Comparison of ENCODE assay signal across 18 cellular contexts in the genomic region with DNA sequence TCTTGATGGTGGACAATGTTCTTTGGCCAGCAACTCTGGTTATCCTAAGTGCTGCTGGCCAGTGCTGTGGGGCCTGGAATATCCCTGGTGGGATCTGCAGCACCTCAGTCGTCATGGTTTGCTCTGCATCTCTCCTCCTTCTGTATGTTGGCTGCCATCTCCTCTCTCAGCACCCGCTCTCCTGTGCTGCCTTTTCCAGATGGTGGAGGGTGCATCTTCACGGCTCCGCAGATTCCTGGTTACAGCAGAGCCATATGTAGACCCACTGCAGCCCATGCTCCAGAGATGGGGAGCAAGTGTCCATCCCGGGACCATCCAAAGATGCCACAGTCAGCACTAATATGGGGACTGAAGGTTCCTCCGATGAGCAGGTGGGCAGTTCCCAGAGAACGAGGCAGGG.
A peak's percentile ranks its signal among the peaks of the same experiment; 100 is the strongest.
DNase-seq lines count a peak whose midpoint lies in the region; ATAC-seq, FAIRE-seq and TF ChIP-seq lines count a peak whose summit lies in the region.
"Had no signal": no experiment of that assay in that cellular context is flagged by ENCODE, and none has a peak within 500 bp of the region (broad histone marks: within the 10 kb centered on the region; RNA-seq: fewer than 3 reads in every experiment).

No MANE protein-coding gene starts in this region.

- TF ChIP-seq EP300 in A549 (IDR thresholded peaks at IDR 0.05): no peak
- no peak for TF ChIP-seq EP300 in K562 (IDR thresholded peaks at IDR 0.05; ENCODE audit: low read length)

- TF ChIP-seq POLR2A in A549 (IDR thresholded peaks at IDR 0.05; ENCODE audit: low read length) (no peak), K562 (conservative IDR thresholded peaks at IDR 0.05) (no peak)

- H3K27me3 ChIP-seq in BLaER1 (no peaks in the 10 kb centered on the region), K562 (ENCODE audit: control insufficient read depth in 2 of 2, insufficient read depth in 2 of 2, low read length in 2 of 2) (peaks cover 4 to 17% of the 10 kb centered on the region in 2 experiments; a peak in 4 of 5 replicates)

- H2AFZ ChIP-seq in K562 (ENCODE audit: low read depth, low read length): no peak overlapping the region
- H2AFZ ChIP-seq: GM23248 had no signal

- H3K36me3 ChIP-seq in BLaER1: no peaks in the 10 kb centered on the region
- H3K36me3 ChIP-seq in K562 (ENCODE audit: control insufficient read depth, insufficient read depth, low read length): no peaks in the 10 kb centered on the region

- no peaks in the 10 kb centered on the region for H3K9me1 ChIP-seq in K562 (ENCODE audit: control insufficient read depth, insufficient read depth, low read length)

- H3K27ac ChIP-seq in A549: no peak overlapping the region
- 0 out of 2 replicates have a peak overlapping the region, but pooled peaks have one; percentile 10 for H3K27ac ChIP-seq in BLaER1
- H3K27ac ChIP-seq in K562 (ENCODE audit: extremely low read depth, low read depth, low read length): no peak overlapping the region
- H3K27ac ChIP-seq: GM23248 had no signal

- FAIRE-seq in A549 (lab: Jason Lieb, UNC) (no peak), K562 (lab: Jason Lieb, UNC) (no peak)
- FAIRE-seq: G401.6, GM12892, H1 had no signal

- in situ Hi-C loops in K562 (cut with MboI): no loop called here

- no TSS peak for BruUV-seq in K562 (replicated peaks; lab: Mats Ljungman, UMichigan)

- H3K9ac ChIP-seq in BLaER1 (no peak overlapping the region), K562 (ENCODE audit: insufficient read depth in 1 of 2, low read depth in 2 of 2, low read length in 2 of 2) (no peak overlapping the region)
- H3K9ac ChIP-seq: GM23248 had no signal

- no peak for DNase-seq in A549 (ENCODE audit: low read depth in 1 of 2, low spot score in 1 of 2)
- no peak for DNase-seq in K562 (ENCODE audit: extremely low read depth in 1 of 4, low spot score in 3 of 4)
- DNase-seq in activated CD4-positive, alpha-beta T cell treated with anti-CD3 and anti-CD28 coated beads, Interleukin-2, amount 50 U/mL, for 1 hour: no peak
- no peak for DNase-seq in NCI-H2081 treated with DMSO at 0.1 percent for 48 hours (lab: John Stamatoyannopoulos, UW)
- DNase-seq: C1 segment of cervical spinal cord; Caco-2; CD4-positive, CD25-positive, alpha-beta regulatory T cell; CD8-positive, alpha-beta T cell; DMS153; DND-41; GM23248; H7; HCEC 1CT had no signal

- H3K4me1 ChIP-seq in A549 (no peaks in the 10 kb centered on the region), BLaER1 (peaks cover 19% of the 10 kb centered on the region), K562 (replicated peaks in 1 of 2; ENCODE audit: control insufficient read depth in 2 of 2, insufficient read depth in 2 of 2, low read length in 2 of 2) (no peaks in the 10 kb centered on the region)
- H3K4me1 ChIP-seq: Caco-2 had no signal

- ATAC-seq in A549 (no peak), K562 (peak; percentile 24; the same call in 2 of the 3 replicates), GM21390 (IDR thresholded peaks at IDR 0.05; ENCODE audit: unreplicated experiment) (no peak)
- ATAC-seq: CD8-positive, alpha-beta T cell had no signal

- intact Hi-C loops in K562 (cut with micrococcal nuclease): no loop called here

- no peak for TF ChIP-seq CTCF in A549 (IDR thresholded peaks at IDR 0.05)
- TF ChIP-seq CTCF in K562 (IDR thresholded peaks at IDR 0.05 in 2 of 3, conservative IDR thresholded peaks at IDR 0.05 in 1 of 3; ENCODE audit: insufficient read depth in 2 of 3, low read depth in 1 of 3, low read length in 3 of 3): no peak

- no peaks in the 10 kb centered on the region for H3K79me2 ChIP-seq in K562 (ENCODE audit: control insufficient read depth, insufficient read depth, low read length)

- no peaks in the 10 kb centered on the region for H3K9me3 ChIP-seq in A549
- peaks cover 18% of the 10 kb centered on the region for H3K9me3 ChIP-seq in BLaER1
- H3K9me3 ChIP-seq in K562 (replicated peaks; ENCODE audit: control insufficient read depth, insufficient read depth, low read depth, low read length): no peaks in the 10 kb centered on the region
- H3K9me3 ChIP-seq: Caco-2 had no signal

- POLR2A ChIA-PET in A549 (lab: Yijun Ruan, JAX): no interaction called here
- POLR2A ChIA-PET in K562 (lab: Yijun Ruan, JAX): interaction anchor here (1.2 kb wide), 1 partner anchor 20 kb away, joined by 3 read pairs; no protein-coding TSS in a partner anchor

- TF ChIP-seq RAD21 in A549 (conservative IDR thresholded peaks at IDR 0.05 in 1 of 2, IDR thresholded peaks at IDR 0.05 in 1 of 2) (no peak), K562 (CRISPR knock-in tag; conservative IDR thresholded peaks at IDR 0.05 in 1 of 2, IDR thresholded peaks at IDR 0.05 in 1 of 2) (no peak)

- H4K20me1 ChIP-seq in BLaER1 (no peaks in the 10 kb centered on the region), K562 (replicated peaks; ENCODE audit: control insufficient read depth, insufficient read depth, low read length) (no peaks in the 10 kb centered on the region)

- H3K4me2 ChIP-seq in A549 (no peak overlapping the region), BLaER1 (no peak overlapping the region), K562 (ENCODE audit: insufficient read depth, low read length) (no peak overlapping the region)

- 39% methylated on average over 6 of the region's 7 CpGs for WGBS in A549 (ENCODE audit: missing lambda C conversion rate)
- WGBS in K562 (ENCODE audit: insufficient coverage, low coverage, missing lambda C conversion rate): 0% methylated on average over 7 of the region's 7 CpGs

- CTCF ChIA-PET in A549 (lab: Yijun Ruan, JAX): no interaction called here
- CTCF ChIA-PET in K562 (lab: Yijun Ruan, JAX; ENCODE audit: low intra/inter-chr PET ratio): interaction anchor here (0.7 kb wide), 1 partner anchor 516 kb away, joined by 3 read pairs; no protein-coding TSS in a partner anchor

- H3K4me3 ChIP-seq in A549: no peak overlapping the region
- H3K4me3 ChIP-seq in BLaER1: no peak overlapping the region
- no peak overlapping the region for H3K4me3 ChIP-seq in K562
- H3K4me3 ChIP-seq: GM23248 had no signal

TF ChIP-seq in A549, 52 proteins besides CTCF, POLR2A, EP300 and RAD21:
- TF ChIP-seq SMC3 (IDR thresholded peaks at IDR 0.05) (no peak), MYC (IDR thresholded peaks at IDR 0.05; ENCODE audit: borderline replicate concordance, low read length) (no peak), MAFK (IDR thresholded peaks at IDR 0.05; ENCODE audit: partially characterized antibody) (peak; percentile 40), FOSL2 (IDR thresholded peaks at IDR 0.05) (no peak), FOSL2 (CRISPR knock-in tag; IDR thresholded peaks at IDR 0.05) (no peak)

TF ChIP-seq in K562, 482 proteins besides CTCF, POLR2A, EP300 and RAD21 (continues in another document):
- no peak for TF ChIP-seq DPF2 (IDR thresholded peaks at IDR 0.05)
- no peak for TF ChIP-seq NCOR1 (IDR thresholded peaks at IDR 0.05)
- TF ChIP-seq TAL1 (IDR thresholded peaks at IDR 0.05): no peak
- no peak for TF ChIP-seq ADNP (tag; IDR thresholded peaks at IDR 0.05)
- TF ChIP-seq, protein P1, sequence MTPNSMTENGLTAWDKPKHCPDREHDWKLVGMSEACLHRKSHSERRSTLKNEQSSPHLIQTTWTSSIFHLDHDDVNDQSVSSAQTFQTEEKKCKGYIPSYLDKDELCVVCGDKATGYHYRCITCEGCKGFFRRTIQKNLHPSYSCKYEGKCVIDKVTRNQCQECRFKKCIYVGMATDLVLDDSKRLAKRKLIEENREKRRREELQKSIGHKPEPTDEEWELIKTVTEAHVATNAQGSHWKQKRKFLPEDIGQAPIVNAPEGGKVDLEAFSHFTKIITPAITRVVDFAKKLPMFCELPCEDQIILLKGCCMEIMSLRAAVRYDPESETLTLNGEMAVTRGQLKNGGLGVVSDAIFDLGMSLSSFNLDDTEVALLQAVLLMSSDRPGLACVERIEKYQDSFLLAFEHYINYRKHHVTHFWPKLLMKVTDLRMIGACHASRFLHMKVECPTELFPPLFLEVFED (CRISPR knock-in tag; conservative IDR thresholded peaks at IDR 0.05): no peak
- no peak for TF ChIP-seq NFE2L1 (tag; IDR thresholded peaks at IDR 0.05; ENCODE audit: borderline replicate concordance, low read depth)
- no peak for TF ChIP-seq PTRF (tag; IDR thresholded peaks at IDR 0.05)
- TF ChIP-seq, protein P2, sequence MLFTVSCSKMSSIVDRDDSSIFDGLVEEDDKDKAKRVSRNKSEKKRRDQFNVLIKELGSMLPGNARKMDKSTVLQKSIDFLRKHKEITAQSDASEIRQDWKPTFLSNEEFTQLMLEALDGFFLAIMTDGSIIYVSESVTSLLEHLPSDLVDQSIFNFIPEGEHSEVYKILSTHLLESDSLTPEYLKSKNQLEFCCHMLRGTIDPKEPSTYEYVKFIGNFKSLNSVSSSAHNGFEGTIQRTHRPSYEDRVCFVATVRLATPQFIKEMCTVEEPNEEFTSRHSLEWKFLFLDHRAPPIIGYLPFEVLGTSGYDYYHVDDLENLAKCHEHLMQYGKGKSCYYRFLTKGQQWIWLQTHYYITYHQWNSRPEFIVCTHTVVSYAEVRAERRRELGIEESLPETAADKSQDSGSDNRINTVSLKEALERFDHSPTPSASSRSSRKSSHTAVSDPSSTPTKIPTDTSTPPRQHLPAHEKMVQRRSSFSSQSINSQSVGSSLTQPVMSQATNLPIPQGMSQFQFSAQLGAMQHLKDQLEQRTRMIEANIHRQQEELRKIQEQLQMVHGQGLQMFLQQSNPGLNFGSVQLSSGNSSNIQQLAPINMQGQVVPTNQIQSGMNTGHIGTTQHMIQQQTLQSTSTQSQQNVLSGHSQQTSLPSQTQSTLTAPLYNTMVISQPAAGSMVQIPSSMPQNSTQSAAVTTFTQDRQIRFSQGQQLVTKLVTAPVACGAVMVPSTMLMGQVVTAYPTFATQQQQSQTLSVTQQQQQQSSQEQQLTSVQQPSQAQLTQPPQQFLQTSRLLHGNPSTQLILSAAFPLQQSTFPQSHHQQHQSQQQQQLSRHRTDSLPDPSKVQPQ (CRISPR knock-in tag; IDR thresholded peaks at IDR 0.05; ENCODE audit: borderline replicate concordance): no peak
- TF ChIP-seq CBX2 (IDR thresholded peaks at IDR 0.05; ENCODE audit: insufficient read depth, low read length, poor library complexity, severe bottlenecking): no peak
- TF ChIP-seq STAG1 (CRISPR knock-in tag; IDR thresholded peaks at IDR 0.05; ENCODE audit: borderline replicate concordance): no peak
- TF ChIP-seq ZNF830 (CRISPR knock-in tag; IDR thresholded peaks at IDR 0.05): no peak
- no peak for TF ChIP-seq ZNF263 (CRISPR knock-in tag; IDR thresholded peaks at IDR 0.05; ENCODE audit: borderline replicate concordance)
- TF ChIP-seq, protein P3, sequence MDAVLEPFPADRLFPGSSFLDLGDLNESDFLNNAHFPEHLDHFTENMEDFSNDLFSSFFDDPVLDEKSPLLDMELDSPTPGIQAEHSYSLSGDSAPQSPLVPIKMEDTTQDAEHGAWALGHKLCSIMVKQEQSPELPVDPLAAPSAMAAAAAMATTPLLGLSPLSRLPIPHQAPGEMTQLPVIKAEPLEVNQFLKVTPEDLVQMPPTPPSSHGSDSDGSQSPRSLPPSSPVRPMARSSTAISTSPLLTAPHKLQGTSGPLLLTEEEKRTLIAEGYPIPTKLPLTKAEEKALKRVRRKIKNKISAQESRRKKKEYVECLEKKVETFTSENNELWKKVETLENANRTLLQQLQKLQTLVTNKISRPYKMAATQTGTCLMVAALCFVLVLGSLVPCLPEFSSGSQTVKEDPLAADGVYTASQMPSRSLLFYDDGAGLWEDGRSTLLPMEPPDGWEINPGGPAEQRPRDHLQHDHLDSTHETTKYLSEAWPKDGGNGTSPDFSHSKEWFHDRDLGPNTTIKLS (IDR thresholded peaks at IDR 0.05; ENCODE audit: borderline replicate concordance, low read depth): no peak
